Comparison of ENCODE assay signal across 26 cellular contexts in the genomic region with DNA sequence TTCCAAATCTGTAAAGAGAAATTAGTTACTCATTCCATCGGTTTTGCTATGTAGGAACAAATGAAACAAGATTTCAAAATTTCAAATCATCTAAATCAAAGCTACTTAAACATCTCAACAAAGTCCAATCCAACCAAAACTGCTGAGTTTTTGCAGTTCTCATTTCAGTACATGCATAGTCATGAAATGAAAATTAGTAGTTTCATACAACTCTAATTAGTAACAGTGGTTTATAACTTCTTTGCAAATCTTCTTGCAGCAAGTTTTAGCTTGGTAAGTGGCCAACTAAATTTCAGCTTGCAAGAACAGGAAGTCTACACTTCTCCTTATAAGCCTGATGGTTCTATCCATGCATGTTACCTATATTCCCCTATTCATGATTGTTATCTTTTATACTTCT.
DNase-seq lines count a peak whose midpoint lies in the region; ATAC-seq, FAIRE-seq and TF ChIP-seq lines count a peak whose summit lies in the region.
"Had no signal": no experiment of that assay in that cellular context is flagged by ENCODE, and none has a peak within 500 bp of the region (broad histone marks: within the 10 kb centered on the region; RNA-seq: fewer than 3 reads in every experiment).

No MANE protein-coding gene starts in this region.

- peak; percentile 58 for ATAC-seq in GM19351 (IDR thresholded peaks at IDR 0.05; ENCODE audit: unreplicated experiment)
- peak; percentile 77 for ATAC-seq in HG02870 (IDR thresholded peaks at IDR 0.05; ENCODE audit: unreplicated experiment)
- no peak for ATAC-seq in HG03025 (IDR thresholded peaks at IDR 0.05; ENCODE audit: low FRiP score, unreplicated experiment)
- ATAC-seq: CD8-positive, alpha-beta T cell; SK-N-SH treated with all-trans-retinoic acid at 6 μM for 48 hours had no signal

- TF ChIP-seq POLR2A in H54 (IDR thresholded peaks at IDR 0.05; ENCODE audit: low read depth, low read length): no peak

- in situ Hi-C loops in astrocyte of the cerebellum (cut with HindIII; ENCODE audit: low sequenced_read_pairs): no loop called here

- DNase-seq in GM18507 (ENCODE audit: extremely low spot score, insufficient read length, low read depth) (no peak), astrocyte of the cerebellum (ENCODE audit: low read depth) (peak; percentile 44), hypothalamus (lab: John Stamatoyannopoulos, UW) (no peak), H54 (ENCODE audit: insufficient read length, low spot score) (no peak), pons (ENCODE audit: low spot score) (no peak)
- DNase-seq: activated CD4-positive, alpha-beta T cell treated with anti-CD3 and anti-CD28 coated beads for 4 hours; activated effector memory CD4-positive, alpha-beta T cell treated with anti-CD3 and anti-CD28 coated beads, Interleukin-2, amount 50 U/mL, for 16 hours; adrenal gland; CD8-positive, alpha-beta T cell; dermis blood vessel endothelial cell; KG1; NCI-H1092; NCI-H2081; NCI-H446 treated with DMSO at 0.1 percent for 48 hours; NK-92 treated with Interleukin-12 subunit alpha and Interleukin-12 subunit beta, amount 100 ng/mL, for 24 hours; occipital lobe; stimulated activated CD4-positive, alpha-beta T cell treated with anti-CD3 and anti-CD28 coated beads, Interleukin-12 subunit alpha, Interleukin-12 subunit beta, amount 100 ng/mL, for 4 hours had no signal

- FAIRE-seq in GM18507 (lab: Jason Lieb, UNC) (peak; percentile 59), H54 (lab: Jason Lieb, UNC) (no peak)
- FAIRE-seq: endothelial cell of umbilical vein, keratinocyte had no signal

- no peak for TF ChIP-seq CTCF in astrocyte of the cerebellum (IDR thresholded peaks at IDR 0.05; ENCODE audit: low read depth, low read length, missing control alignments)

- H3K4me3 ChIP-seq in astrocyte of the cerebellum (ENCODE audit: low read depth, low read length): no peak overlapping the region
- H3K4me3 ChIP-seq: adrenal gland, hepatocyte, right atrium auricular region, suprapubic skin had no signal
